ENCODE assay signal across 16 cellular contexts in genomic region chr5:137935190-137935589, GRCh38. TPM values are rescaled to one million over a fixed set of nuclear protein-coding genes. Genes with fewer than 3 reads are reported as not detected.
DNase-seq lines count a peak whose midpoint lies in the region; ATAC-seq and TF ChIP-seq lines count a peak whose summit lies in the region.
"Had no signal": no experiment of that assay in that cellular context is flagged by ENCODE, and none has a peak within 500 bp of the region (broad histone marks: within the 10 kb centered on the region; RNA-seq: fewer than 3 reads in every experiment).

No MANE protein-coding gene starts in this region.

- no peaks in the 10 kb centered on the region for H3K27me3 Mint-ChIP-seq in activated naive CD4-positive, alpha-beta T cell treated with anti-CD3 and anti-CD28 coated beads, Interleukin-2, amount 10 ng/mL, durations not matched to agents 7 days and 5 days
- no peaks in the 10 kb centered on the region for H3K27me3 Mint-ChIP-seq in activated naive CD8-positive, alpha-beta T cell treated with anti-CD3 and anti-CD28 coated beads, Interleukin-2, amount 50 U/mL, for 24 hours
- no peaks in the 10 kb centered on the region for H3K27me3 Mint-ChIP-seq in stimulated activated naive B cell treated with anti-CD40 and anti-IgM and Interleukin-4, amounts not matched to agents 10 μg/mL and 1 μg/mL and 100 μg/mL, for 72 hours
- H3K27me3 Mint-ChIP-seq: activated CD8-positive, alpha-beta memory T cell treated with anti-CD3 and anti-CD28 coated beads, Interleukin-2, amount 10 ng/mL, durations not matched to agents 7 days and 5 days; dendritic cell treated with granulocyte-macrophage colony-stimulating factor and Interleukin-4, amounts not matched to agents 40 ng/mL and 50 ng/mL, for 4 days had no signal

- peaks cover 34% of the 10 kb centered on the region for H3K36me3 Mint-ChIP-seq in activated naive CD4-positive, alpha-beta T cell treated with anti-CD3 and anti-CD28 coated beads, Interleukin-2, amount 10 ng/mL, durations not matched to agents 7 days and 5 days
- peaks cover 26% of the 10 kb centered on the region for H3K36me3 Mint-ChIP-seq in activated naive CD8-positive, alpha-beta T cell treated with anti-CD3 and anti-CD28 coated beads, Interleukin-2, amount 50 U/mL, for 24 hours (ENCODE audit: low read depth)
- peaks cover 15 to 29% of the 10 kb centered on the region in 2 donors for H3K36me3 Mint-ChIP-seq in stimulated activated naive B cell treated with anti-CD40 and anti-IgM and Interleukin-4, amounts not matched to agents 10 μg/mL and 1 μg/mL and 100 μg/mL, for 72 hours

- no peak overlapping the region for H3K4me3 Mint-ChIP-seq in activated naive CD4-positive, alpha-beta T cell treated with anti-CD3 and anti-CD28 coated beads, Interleukin-2, amount 10 ng/mL, durations not matched to agents 7 days and 5 days
- no peak overlapping the region for H3K4me3 Mint-ChIP-seq in activated naive CD8-positive, alpha-beta T cell treated with anti-CD3 and anti-CD28 coated beads, Interleukin-2, amount 50 U/mL, for 24 hours
- H3K4me3 Mint-ChIP-seq in stimulated activated naive B cell treated with anti-CD40 and anti-IgM and Interleukin-4, amounts not matched to agents 10 μg/mL and 1 μg/mL and 100 μg/mL, for 72 hours, result peak overlapping the region; percentile 23 to 44
- H3K4me3 Mint-ChIP-seq: activated CD8-positive, alpha-beta memory T cell treated with anti-CD3 and anti-CD28 coated beads, Interleukin-2, amount 10 ng/mL, durations not matched to agents 7 days and 5 days; dendritic cell treated with granulocyte-macrophage colony-stimulating factor and Interleukin-4, amounts not matched to agents 40 ng/mL and 50 ng/mL, for 4 days had no signal

- H3K4me1 Mint-ChIP-seq in activated naive CD4-positive, alpha-beta T cell treated with anti-CD3 and anti-CD28 coated beads, Interleukin-2, amount 10 ng/mL, durations not matched to agents 7 days and 5 days, result no peaks in the 10 kb centered on the region
- peaks cover 28% of the 10 kb centered on the region for H3K4me1 Mint-ChIP-seq in activated naive CD8-positive, alpha-beta T cell treated with anti-CD3 and anti-CD28 coated beads, Interleukin-2, amount 50 U/mL, for 24 hours
- H3K4me1 Mint-ChIP-seq in stimulated activated naive B cell treated with anti-CD40 and anti-IgM and Interleukin-4, amounts not matched to agents 10 μg/mL and 1 μg/mL and 100 μg/mL, for 72 hours, result peaks cover 22 to 34% of the 10 kb centered on the region in 2 donors

- DNase-seq in activated naive CD4-positive, alpha-beta T cell treated with anti-CD3 and anti-CD28 coated beads, Interleukin-2, amount 10 ng/mL, durations not matched to agents 7 days and 5 days, result no peak
- DNase-seq in activated naive CD4-positive, alpha-beta T cell (lab: John Stamatoyannopoulos, UW), result no peak
- DNase-seq in activated naive CD8-positive, alpha-beta T cell treated with anti-CD3 and anti-CD28 coated beads, Interleukin-2, amount 50 U/mL, for 24 hours, result no peak
- no peak for DNase-seq in stimulated activated naive B cell treated with anti-CD40 and anti-IgM and Interleukin-4, amounts not matched to agents 10 μg/mL and 1 μg/mL and 100 μg/mL, for 72 hours
- no peak for DNase-seq in coronary artery (ENCODE audit: low spot score)
- DNase-seq in NCI-H146 (lab: John Stamatoyannopoulos, UW), result no peak
- DNase-seq: activated CD8-positive, alpha-beta memory T cell treated with anti-CD3 and anti-CD28 coated beads, Interleukin-2, amount 10 ng/mL, durations not matched to agents 7 days and 5 days; amniotic stem cell; NCI-H1930 had no signal

- CTCF ChIA-PET in activated naive CD4-positive, alpha-beta T cell treated with anti-CD3 and anti-CD28 coated beads, Interleukin-2, amount 10 ng/mL, durations not matched to agents 7 days and 5 days (lab: Charles Lee), result no interaction called here

- ATAC-seq in HG02610 (IDR thresholded peaks at IDR 0.05; ENCODE audit: unreplicated experiment), result peak; percentile 79
- ATAC-seq in activated naive CD8-positive, alpha-beta T cell treated with anti-CD3 and anti-CD28 coated beads, Interleukin-2, amount 50 U/mL, for 24 hours, result peak; percentile 13
- ATAC-seq in stimulated activated naive B cell treated with anti-CD40 and anti-IgM and Interleukin-4, amounts not matched to agents 10 μg/mL and 1 μg/mL and 100 μg/mL, for 72 hours (replicated peaks), result peak; percentile 71 to 73
- no peak for ATAC-seq in esophagus mucosa
- ATAC-seq: activated CD8-positive, alpha-beta memory T cell treated with anti-CD3 and anti-CD28 coated beads, Interleukin-2, amount 10 ng/mL, durations not matched to agents 7 days and 5 days had no signal

- no peaks in the 10 kb centered on the region for H3K9me3 Mint-ChIP-seq in activated naive CD4-positive, alpha-beta T cell treated with anti-CD3 and anti-CD28 coated beads, Interleukin-2, amount 10 ng/mL, durations not matched to agents 7 days and 5 days
- no peaks in the 10 kb centered on the region for H3K9me3 Mint-ChIP-seq in activated naive CD8-positive, alpha-beta T cell treated with anti-CD3 and anti-CD28 coated beads, Interleukin-2, amount 50 U/mL, for 24 hours
- H3K9me3 Mint-ChIP-seq in stimulated activated naive B cell treated with anti-CD40 and anti-IgM and Interleukin-4, amounts not matched to agents 10 μg/mL and 1 μg/mL and 100 μg/mL, for 72 hours, result no peaks in the 10 kb centered on the region
- H3K9me3 Mint-ChIP-seq: dendritic cell treated with granulocyte-macrophage colony-stimulating factor and Interleukin-4, amounts not matched to agents 40 ng/mL and 50 ng/mL, for 4 days had no signal

- no peak overlapping the region for H3K27ac ChIP-seq in coronary artery
- H3K27ac ChIP-seq: KMS-11, tibial nerve had no signal

- peak overlapping the region; percentile 59 for H3K27ac Mint-ChIP-seq in activated naive CD4-positive, alpha-beta T cell treated with anti-CD3 and anti-CD28 coated beads, Interleukin-2, amount 10 ng/mL, durations not matched to agents 7 days and 5 days
- peak overlapping the region; percentile 16 for H3K27ac Mint-ChIP-seq in activated naive CD8-positive, alpha-beta T cell treated with anti-CD3 and anti-CD28 coated beads, Interleukin-2, amount 50 U/mL, for 24 hours
- peak overlapping the region; percentile 88 for H3K27ac Mint-ChIP-seq in stimulated activated naive B cell treated with anti-CD40 and anti-IgM and Interleukin-4, amounts not matched to agents 10 μg/mL and 1 μg/mL and 100 μg/mL, for 72 hours
- H3K27ac Mint-ChIP-seq: activated CD8-positive, alpha-beta memory T cell treated with anti-CD3 and anti-CD28 coated beads, Interleukin-2, amount 10 ng/mL, durations not matched to agents 7 days and 5 days; dendritic cell treated with granulocyte-macrophage colony-stimulating factor and Interleukin-4, amounts not matched to agents 40 ng/mL and 50 ng/mL, for 4 days had no signal

- TF ChIP-seq CTCF in coronary artery (IDR thresholded peaks at IDR 0.05), result no peak

- H3K4me3 ChIP-seq in coronary artery, result no peak overlapping the region
- H3K4me3 ChIP-seq: tibial nerve had no signal

RNA-seq across cellular contexts. Expression of gene PKD2L2, which starts 45.9 kb away (rescaled TPM):
- not detected for total RNA-seq in esophagus mucosa
- total RNA-seq: fibroblast of lung, osteoblast, tibial nerve had no signal

Comparison
In these comparisons a context has a peak if more than half of its experiments do, and no peak if none do; other contexts are left out.
1. H3K27ac Mint-ChIP-seq: peak in every context shown above with its lines; median percentile 88 in stimulated activated naive B cell treated with anti-CD40 and anti-IgM and Interleukin-4, amounts not matched to agents 10 μg/mL and 1 μg/mL and 100 μg/mL, for 72 hours; 59 in activated naive CD4-positive, alpha-beta T cell treated with anti-CD3 and anti-CD28 coated beads, Interleukin-2, amount 10 ng/mL, durations not matched to agents 7 days and 5 days; 16 in activated naive CD8-positive, alpha-beta T cell treated with anti-CD3 and anti-CD28 coated beads, Interleukin-2, amount 50 U/mL, for 24 hours.
2. H3K4me3 Mint-ChIP-seq: peak in stimulated activated naive B cell treated with anti-CD40 and anti-IgM and Interleukin-4, amounts not matched to agents 10 μg/mL and 1 μg/mL and 100 μg/mL, for 72 hours (2 of 2); none in activated naive CD4-positive, alpha-beta T cell treated with anti-CD3 and anti-CD28 coated beads, Interleukin-2, amount 10 ng/mL, durations not matched to agents 7 days and 5 days (single experiment) and activated naive CD8-positive, alpha-beta T cell treated with anti-CD3 and anti-CD28 coated beads, Interleukin-2, amount 50 U/mL, for 24 hours (single experiment).